1 cellular context compared by ENCODE assay signal in the genomic region with DNA sequence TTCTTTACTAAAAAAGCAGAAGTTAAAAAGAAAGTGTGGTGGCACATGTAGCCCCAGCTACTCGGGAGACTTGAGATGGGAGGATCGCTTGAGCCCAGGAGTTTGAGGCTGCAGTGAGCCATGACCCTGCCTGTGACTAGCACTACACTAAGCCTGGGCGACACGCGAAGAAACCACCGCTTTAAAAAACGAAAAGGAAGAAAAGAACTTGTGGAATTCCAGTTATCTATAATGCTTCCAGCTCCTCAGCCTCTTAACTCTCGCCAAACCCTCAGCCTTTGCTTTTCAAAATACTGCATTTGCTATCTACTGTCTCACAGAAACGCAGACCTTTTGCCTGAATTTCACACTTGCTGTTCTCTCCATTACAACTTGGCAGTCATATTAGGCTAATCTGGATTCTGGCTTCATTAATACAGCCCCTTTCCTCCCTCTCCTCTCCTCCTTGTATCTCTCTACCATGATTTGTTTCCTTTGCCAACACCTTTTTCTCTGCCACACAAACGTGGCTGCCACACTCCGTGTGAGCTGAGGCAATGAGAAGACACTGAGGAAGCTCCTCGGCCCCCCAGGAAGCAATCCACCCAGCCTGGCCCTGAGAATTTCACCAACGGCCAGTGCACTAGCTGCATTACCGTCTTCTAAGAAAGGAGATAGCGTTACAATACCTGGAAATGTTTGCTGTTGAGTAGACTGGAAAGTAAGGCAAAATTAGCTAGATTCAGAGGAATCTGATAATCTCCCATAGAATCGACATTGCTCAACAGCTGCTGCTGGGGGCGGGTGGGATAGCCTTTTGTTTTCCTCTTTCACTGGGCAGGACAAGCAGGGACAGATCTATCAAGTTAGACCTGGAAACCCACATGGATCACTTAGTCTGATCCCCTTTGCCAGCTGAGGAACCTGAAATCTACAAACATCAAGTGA.
TF ChIP-seq lines count a peak whose summit lies in the region.

No MANE protein-coding gene starts in this region.

TF ChIP-seq in K562, 482 proteins besides CTCF, POLR2A, EP300 and RAD21 (continues in another document):
- TF ChIP-seq, protein P1, sequence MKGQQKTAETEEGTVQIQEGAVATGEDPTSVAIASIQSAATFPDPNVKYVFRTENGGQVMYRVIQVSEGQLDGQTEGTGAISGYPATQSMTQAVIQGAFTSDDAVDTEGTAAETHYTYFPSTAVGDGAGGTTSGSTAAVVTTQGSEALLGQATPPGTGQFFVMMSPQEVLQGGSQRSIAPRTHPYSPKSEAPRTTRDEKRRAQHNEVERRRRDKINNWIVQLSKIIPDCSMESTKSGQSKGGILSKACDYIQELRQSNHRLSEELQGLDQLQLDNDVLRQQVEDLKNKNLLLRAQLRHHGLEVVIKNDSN (CRISPR knock-in tag; IDR thresholded peaks at IDR 0.05): no peak
- TF ChIP-seq CCNT2 (IDR thresholded peaks at IDR 0.05; ENCODE audit: borderline replicate concordance, extremely low read depth, insufficient read length, low read depth, low read length) (no peak), FOXA3 (CRISPR knock-in tag; conservative IDR thresholded peaks at IDR 0.05 in 1 of 2, IDR thresholded peaks at IDR 0.05 in 1 of 2) (peak; percentile 26 to 49; a peak in 2 of 4 replicates), PHB (CRISPR knock-in tag; IDR thresholded peaks at IDR 0.05) (no peak), ZNF253 (CRISPR knock-in tag; conservative IDR thresholded peaks at IDR 0.05) (no peak), DACH1 (IDR thresholded peaks at IDR 0.05; ENCODE audit: partially characterized antibody) (no peak), ZNF431 (CRISPR knock-in tag; IDR thresholded peaks at IDR 0.05) (no peak), NR2F6 (CRISPR knock-in tag; IDR thresholded peaks at IDR 0.05) (no peak), POLR2AphosphoS2 (IDR thresholded peaks at IDR 0.05; ENCODE audit: low read length) (peak; percentile 69), NCOA2 (IDR thresholded peaks at IDR 0.05; ENCODE audit: partially characterized antibody in 2 of 2) (no peak), CBX5 (IDR thresholded peaks at IDR 0.05; ENCODE audit: borderline replicate concordance, low read depth) (no peak), CBX3 (IDR thresholded peaks at IDR 0.05; ENCODE audit: borderline replicate concordance in 1 of 2, low read length in 2 of 2) (no peak), GATA2 (CRISPR knock-in tag; IDR thresholded peaks at IDR 0.05) (peak; percentile 79), SMAD2 (IDR thresholded peaks at IDR 0.05; ENCODE audit: low read depth, low read length) (no peak), ZNF444 (CRISPR knock-in tag; IDR thresholded peaks at IDR 0.05) (no peak), SRSF9 (IDR thresholded peaks at IDR 0.05; ENCODE audit: borderline replicate concordance, low read depth, low read length) (no peak), ZNF584 (CRISPR knock-in tag; IDR thresholded peaks at IDR 0.05; ENCODE audit: low read depth) (peak; percentile 67; the same call in 1 of the 2 replicates), RBM34 (IDR thresholded peaks at IDR 0.05; ENCODE audit: borderline replicate concordance, insufficient read depth, low read length) (no peak), LEF1 (IDR thresholded peaks at IDR 0.05) (peak; percentile 67; the same call in 1 of the 2 replicates), CHD2 (IDR thresholded peaks at IDR 0.05; ENCODE audit: low read depth, low read length) (no peak), KDM1A (IDR thresholded peaks at IDR 0.05) (no peak), BRD9 (IDR thresholded peaks at IDR 0.05; ENCODE audit: low read depth, partially characterized antibody) (peak; percentile 31), ZNF316 (IDR thresholded peaks at IDR 0.05) (no peak), HCFC1 (IDR thresholded peaks at IDR 0.05; ENCODE audit: low read depth, low read length) (no peak), ZNF699 (CRISPR knock-in tag; IDR thresholded peaks at IDR 0.05; ENCODE audit: insufficient replicate concordance) (no peak), POLR2AphosphoS5 (IDR thresholded peaks at IDR 0.05; ENCODE audit: control insufficient read depth, insufficient read depth, low read depth, low read length) (0 out of 2 replicates have a peak, but pooled peaks have one; percentile 9), OTX1 (CRISPR knock-in tag; IDR thresholded peaks at IDR 0.05) (no peak), PTBP1 (IDR thresholded peaks at IDR 0.05; ENCODE audit: low read depth, low read length) (0 out of 2 replicates have a peak, but pooled peaks have one; percentile 59), POLR3A (IDR thresholded peaks at IDR 0.05; ENCODE audit: borderline replicate concordance, extremely low read depth, insufficient read depth, insufficient read length) (no peak), GTF2E2 (tag; IDR thresholded peaks at IDR 0.05) (no peak), TCF3 (CRISPR knock-in tag; IDR thresholded peaks at IDR 0.05) (peak; percentile 33; the same call in 1 of the 2 replicates), ZNF76 (CRISPR knock-in tag; IDR thresholded peaks at IDR 0.05; ENCODE audit: borderline replicate concordance) (no peak), ZNF696 (CRISPR knock-in tag; conservative IDR thresholded peaks at IDR 0.05) (no peak), ZNF75A (CRISPR knock-in tag; IDR thresholded peaks at IDR 0.05) (no peak), NRF1 (conservative IDR thresholded peaks at IDR 0.05 in 1 of 2, IDR thresholded peaks at IDR 0.05 in 1 of 2) (no peak), FUS (optimal IDR thresholded peaks at IDR 0.05; ENCODE audit: low read depth, low read length) (no peak), MECOM (CRISPR knock-in tag; IDR thresholded peaks at IDR 0.05) (peak; percentile 92)
- TF ChIP-seq, protein P2, sequence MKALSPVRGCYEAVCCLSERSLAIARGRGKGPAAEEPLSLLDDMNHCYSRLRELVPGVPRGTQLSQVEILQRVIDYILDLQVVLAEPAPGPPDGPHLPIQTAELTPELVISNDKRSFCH (CRISPR knock-in tag; IDR thresholded peaks at IDR 0.05): no peak
- TF ChIP-seq, protein P2 (tag; IDR thresholded peaks at IDR 0.05): no peak
- TF ChIP-seq, protein P3, sequence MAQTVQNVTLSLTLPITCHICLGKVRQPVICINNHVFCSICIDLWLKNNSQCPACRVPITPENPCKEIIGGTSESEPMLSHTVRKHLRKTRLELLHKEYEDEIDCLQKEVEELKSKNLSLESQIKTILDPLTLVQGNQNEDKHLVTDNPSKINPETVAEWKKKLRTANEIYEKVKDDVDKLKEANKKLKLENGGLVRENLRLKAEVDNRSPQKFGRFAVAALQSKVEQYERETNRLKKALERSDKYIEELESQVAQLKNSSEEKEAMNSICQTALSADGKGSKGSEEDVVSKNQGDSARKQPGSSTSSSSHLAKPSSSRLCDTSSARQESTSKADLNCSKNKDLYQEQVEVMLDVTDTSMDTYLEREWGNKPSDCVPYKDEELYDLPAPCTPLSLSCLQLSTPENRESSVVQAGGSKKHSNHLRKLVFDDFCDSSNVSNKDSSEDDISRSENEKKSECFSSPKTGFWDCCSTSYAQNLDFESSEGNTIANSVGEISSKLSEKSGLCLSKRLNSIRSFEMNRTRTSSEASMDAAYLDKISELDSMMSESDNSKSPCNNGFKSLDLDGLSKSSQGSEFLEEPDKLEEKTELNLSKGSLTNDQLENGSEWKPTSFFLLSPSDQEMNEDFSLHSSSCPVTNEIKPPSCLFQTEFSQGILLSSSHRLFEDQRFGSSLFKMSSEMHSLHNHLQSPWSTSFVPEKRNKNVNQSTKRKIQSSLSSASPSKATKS (CRISPR knock-in tag; IDR thresholded peaks at IDR 0.05): no peak
- TF ChIP-seq, protein P4, sequence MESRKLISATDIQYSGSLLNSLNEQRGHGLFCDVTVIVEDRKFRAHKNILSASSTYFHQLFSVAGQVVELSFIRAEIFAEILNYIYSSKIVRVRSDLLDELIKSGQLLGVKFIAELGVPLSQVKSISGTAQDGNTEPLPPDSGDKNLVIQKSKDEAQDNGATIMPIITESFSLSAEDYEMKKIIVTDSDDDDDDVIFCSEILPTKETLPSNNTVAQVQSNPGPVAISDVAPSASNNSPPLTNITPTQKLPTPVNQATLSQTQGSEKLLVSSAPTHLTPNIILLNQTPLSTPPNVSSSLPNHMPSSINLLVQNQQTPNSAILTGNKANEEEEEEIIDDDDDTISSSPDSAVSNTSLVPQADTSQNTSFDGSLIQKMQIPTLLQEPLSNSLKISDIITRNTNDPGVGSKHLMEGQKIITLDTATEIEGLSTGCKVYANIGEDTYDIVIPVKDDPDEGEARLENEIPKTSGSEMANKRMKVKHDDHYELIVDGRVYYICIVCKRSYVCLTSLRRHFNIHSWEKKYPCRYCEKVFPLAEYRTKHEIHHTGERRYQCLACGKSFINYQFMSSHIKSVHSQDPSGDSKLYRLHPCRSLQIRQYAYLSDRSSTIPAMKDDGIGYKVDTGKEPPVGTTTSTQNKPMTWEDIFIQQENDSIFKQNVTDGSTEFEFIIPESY (CRISPR knock-in tag; IDR thresholded peaks at IDR 0.05): no peak
- TF ChIP-seq, protein P5, sequence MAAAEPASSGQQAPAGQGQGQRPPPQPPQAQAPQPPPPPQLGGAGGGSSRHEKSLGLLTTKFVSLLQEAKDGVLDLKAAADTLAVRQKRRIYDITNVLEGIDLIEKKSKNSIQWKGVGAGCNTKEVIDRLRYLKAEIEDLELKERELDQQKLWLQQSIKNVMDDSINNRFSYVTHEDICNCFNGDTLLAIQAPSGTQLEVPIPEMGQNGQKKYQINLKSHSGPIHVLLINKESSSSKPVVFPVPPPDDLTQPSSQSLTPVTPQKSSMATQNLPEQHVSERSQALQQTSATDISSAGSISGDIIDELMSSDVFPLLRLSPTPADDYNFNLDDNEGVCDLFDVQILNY (CRISPR knock-in tag; IDR thresholded peaks at IDR 0.05): no peak
- TF ChIP-seq, protein P6, sequence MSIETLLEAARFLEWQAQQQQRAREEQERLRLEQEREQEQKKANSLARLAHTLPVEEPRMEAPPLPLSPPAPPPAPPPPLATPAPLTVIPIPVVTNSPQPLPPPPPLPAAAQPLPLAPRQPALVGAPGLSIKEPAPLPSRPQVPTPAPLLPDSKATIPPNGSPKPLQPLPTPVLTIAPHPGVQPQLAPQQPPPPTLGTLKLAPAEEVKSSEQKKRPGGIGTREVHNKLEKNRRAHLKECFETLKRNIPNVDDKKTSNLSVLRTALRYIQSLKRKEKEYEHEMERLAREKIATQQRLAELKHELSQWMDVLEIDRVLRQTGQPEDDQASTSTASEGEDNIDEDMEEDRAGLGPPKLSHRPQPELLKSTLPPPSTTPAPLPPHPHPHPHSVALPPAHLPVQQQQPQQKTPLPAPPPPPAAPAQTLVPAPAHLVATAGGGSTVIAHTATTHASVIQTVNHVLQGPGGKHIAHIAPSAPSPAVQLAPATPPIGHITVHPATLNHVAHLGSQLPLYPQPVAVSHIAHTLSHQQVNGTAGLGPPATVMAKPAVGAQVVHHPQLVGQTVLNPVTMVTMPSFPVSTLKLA (conservative IDR thresholded peaks at IDR 0.05): peak in 1 of 2 experiments; percentile 46; a peak in 1 of 4 replicates
- TF ChIP-seq, protein P7, sequence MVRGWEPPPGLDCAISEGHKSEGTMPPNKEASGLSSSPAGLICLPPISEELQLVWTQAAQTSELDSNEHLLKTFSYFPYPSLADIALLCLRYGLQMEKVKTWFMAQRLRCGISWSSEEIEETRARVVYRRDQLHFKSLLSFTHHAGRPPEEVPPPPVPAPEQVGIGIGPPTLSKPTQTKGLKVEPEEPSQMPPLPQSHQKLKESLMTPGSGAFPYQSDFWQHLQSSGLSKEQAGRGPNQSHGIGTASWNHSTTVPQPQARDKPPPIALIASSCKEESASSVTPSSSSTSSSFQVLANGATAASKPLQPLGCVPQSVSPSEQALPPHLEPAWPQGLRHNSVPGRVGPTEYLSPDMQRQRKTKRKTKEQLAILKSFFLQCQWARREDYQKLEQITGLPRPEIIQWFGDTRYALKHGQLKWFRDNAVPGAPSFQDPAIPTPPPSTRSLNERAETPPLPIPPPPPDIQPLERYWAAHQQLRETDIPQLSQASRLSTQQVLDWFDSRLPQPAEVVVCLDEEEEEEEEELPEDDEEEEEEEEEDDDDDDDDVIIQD (CRISPR knock-in tag; IDR thresholded peaks at IDR 0.05): no peak
- TF ChIP-seq, protein P8, sequence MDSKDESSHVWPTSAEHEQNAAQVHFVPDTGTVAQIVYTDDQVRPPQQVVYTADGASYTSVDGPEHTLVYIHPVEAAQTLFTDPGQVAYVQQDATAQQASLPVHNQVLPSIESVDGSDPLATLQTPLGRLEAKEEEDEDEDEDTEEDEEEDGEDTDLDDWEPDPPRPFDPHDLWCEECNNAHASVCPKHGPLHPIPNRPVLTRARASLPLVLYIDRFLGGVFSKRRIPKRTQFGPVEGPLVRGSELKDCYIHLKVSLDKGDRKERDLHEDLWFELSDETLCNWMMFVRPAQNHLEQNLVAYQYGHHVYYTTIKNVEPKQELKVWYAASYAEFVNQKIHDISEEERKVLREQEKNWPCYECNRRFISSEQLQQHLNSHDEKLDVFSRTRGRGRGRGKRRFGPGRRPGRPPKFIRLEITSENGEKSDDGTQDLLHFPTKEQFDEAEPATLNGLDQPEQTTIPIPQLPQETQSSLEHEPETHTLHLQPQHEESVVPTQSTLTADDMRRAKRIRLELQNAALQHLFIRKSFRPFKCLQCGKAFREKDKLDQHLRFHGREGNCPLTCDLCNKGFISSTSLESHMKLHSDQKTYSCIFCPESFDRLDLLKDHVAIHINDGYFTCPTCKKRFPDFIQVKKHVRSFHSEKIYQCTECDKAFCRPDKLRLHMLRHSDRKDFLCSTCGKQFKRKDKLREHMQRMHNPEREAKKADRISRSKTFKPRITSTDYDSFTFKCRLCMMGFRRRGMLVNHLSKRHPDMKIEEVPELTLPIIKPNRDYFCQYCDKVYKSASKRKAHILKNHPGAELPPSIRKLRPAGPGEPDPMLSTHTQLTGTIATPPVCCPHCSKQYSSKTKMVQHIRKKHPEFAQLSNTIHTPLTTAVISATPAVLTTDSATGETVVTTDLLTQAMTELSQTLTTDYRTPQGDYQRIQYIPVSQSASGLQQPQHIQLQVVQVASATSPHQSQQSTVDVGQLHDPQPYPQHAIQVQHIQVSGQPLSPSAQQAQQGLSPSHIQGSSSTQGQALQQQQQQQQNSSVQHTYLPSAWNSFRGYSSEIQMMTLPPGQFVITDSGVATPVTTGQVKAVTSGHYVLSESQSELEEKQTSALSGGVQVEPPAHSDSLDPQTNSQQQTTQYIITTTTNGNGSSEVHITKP (IDR thresholded peaks at IDR 0.05; ENCODE audit: partially characterized antibody): peak; percentile 31
- TF ChIP-seq, protein P9, sequence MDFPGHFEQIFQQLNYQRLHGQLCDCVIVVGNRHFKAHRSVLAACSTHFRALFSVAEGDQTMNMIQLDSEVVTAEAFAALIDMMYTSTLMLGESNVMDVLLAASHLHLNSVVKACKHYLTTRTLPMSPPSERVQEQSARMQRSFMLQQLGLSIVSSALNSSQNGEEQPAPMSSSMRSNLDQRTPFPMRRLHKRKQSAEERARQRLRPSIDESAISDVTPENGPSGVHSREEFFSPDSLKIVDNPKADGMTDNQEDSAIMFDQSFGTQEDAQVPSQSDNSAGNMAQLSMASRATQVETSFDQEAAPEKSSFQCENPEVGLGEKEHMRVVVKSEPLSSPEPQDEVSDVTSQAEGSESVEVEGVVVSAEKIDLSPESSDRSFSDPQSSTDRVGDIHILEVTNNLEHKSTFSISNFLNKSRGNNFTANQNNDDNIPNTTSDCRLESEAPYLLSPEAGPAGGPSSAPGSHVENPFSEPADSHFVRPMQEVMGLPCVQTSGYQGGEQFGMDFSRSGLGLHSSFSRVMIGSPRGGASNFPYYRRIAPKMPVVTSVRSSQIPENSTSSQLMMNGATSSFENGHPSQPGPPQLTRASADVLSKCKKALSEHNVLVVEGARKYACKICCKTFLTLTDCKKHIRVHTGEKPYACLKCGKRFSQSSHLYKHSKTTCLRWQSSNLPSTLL (IDR thresholded peaks at IDR 0.05): peak; percentile 59; the same call in 1 of the 2 replicates
